Comparison of ENCODE assay signal across 18 cellular contexts in the genomic region with DNA sequence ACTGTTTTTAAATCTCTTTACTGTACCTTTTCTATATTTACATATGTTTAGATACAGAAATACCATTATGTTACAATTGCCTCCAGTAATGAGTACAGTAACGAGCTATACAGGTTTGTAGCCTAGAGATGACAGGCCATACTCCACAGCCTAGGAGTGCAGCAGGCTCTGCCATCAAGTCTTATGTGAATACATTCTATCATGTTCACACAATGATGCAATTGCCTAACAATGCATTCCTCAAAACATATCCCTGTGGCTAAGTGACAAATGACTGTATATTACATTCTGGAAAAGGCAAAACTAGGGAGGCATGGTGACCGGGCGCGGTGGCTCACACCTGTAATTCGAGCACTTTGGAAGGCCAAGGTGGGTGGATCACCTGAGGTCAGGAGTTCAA.
"Had no signal": no experiment of that assay in that cellular context is flagged by ENCODE, and none has a peak within 500 bp of the region (broad histone marks: within the 10 kb centered on the region; RNA-seq: fewer than 3 reads in every experiment).

No MANE protein-coding gene starts in this region.

- H3K4me1 ChIP-seq: adrenal gland, gastroesophageal sphincter, heart left ventricle, left ventricle myocardium inferior, testis, upper lobe of right lung had no signal

- H3K27ac ChIP-seq: adrenal gland, gastroesophageal sphincter, heart left ventricle, left ventricle myocardium inferior, testis, upper lobe of right lung, VCaP had no signal

- DNase-seq: activated CD4-positive, alpha-beta T cell treated with anti-CD3 and anti-CD28 coated beads, Interleukin-2, amount 50 U/mL, for 1 hour; activated CD4-positive, CD25-positive, alpha-beta regulatory T cell treated with anti-CD3 and anti-CD28 coated beads, Interleukin-2, amount 50 U/mL, for 72 hours; activated CD8-positive, alpha-beta memory T cell treated with anti-CD3 and anti-CD28 coated beads, Interleukin-2, amount 50 U/mL, for 4 hours; activated effector memory CD4-positive, alpha-beta T cell treated with anti-CD3 and anti-CD28 coated beads, Interleukin-2, amount 50 U/mL, for 16 hours; activated T-cell treated with anti-CD3 and anti-CD28 coated beads, Interleukin-2, amount 50 U/mL, for 48 hours; adrenal gland; dermis blood vessel endothelial cell; effector memory CD8-positive, alpha-beta T cell; heart left ventricle; left ventricle myocardium inferior; right cardiac atrium; small intestine; stimulated activated CD4-positive, alpha-beta T cell treated with anti-CD3 and anti-CD28 coated beads, Interleukin-4, amount 100 ng/mL, for 24 hours; testis; upper lobe of right lung had no signal

- H3K4me3 ChIP-seq: adrenal gland, gastroesophageal sphincter, heart left ventricle, left ventricle myocardium inferior, testis, upper lobe of right lung had no signal

- H3K36me3 ChIP-seq: adrenal gland, gastroesophageal sphincter, heart left ventricle, left ventricle myocardium inferior, upper lobe of right lung had no signal

- H3K27me3 ChIP-seq: adrenal gland, gastroesophageal sphincter, testis had no signal

- ATAC-seq: effector memory CD8-positive, alpha-beta T cell; gastroesophageal sphincter; heart left ventricle; right cardiac atrium; stimulated activated memory B cell treated with anti-CD40 and anti-IgM and Interleukin-4, amounts not matched to agents 10 μg/mL and 1 μg/mL and 100 μg/mL, for 72 hours; upper lobe of right lung had no signal

- H3K9me3 ChIP-seq: adrenal gland, gastroesophageal sphincter, testis, upper lobe of right lung had no signal

- FAIRE-seq: small intestine had no signal
